In genomic region chr7:99040104-99040958, GRCh38 we compare ENCODE assay signal across 1 cellular context.
TF ChIP-seq lines count a peak whose summit lies in the region.

No MANE protein-coding gene starts in this region.

TF ChIP-seq in SK-N-SH, 30 proteins besides CTCF, POLR2A, EP300 and RAD21 (continued from another document):
- TF ChIP-seq, protein P1, sequence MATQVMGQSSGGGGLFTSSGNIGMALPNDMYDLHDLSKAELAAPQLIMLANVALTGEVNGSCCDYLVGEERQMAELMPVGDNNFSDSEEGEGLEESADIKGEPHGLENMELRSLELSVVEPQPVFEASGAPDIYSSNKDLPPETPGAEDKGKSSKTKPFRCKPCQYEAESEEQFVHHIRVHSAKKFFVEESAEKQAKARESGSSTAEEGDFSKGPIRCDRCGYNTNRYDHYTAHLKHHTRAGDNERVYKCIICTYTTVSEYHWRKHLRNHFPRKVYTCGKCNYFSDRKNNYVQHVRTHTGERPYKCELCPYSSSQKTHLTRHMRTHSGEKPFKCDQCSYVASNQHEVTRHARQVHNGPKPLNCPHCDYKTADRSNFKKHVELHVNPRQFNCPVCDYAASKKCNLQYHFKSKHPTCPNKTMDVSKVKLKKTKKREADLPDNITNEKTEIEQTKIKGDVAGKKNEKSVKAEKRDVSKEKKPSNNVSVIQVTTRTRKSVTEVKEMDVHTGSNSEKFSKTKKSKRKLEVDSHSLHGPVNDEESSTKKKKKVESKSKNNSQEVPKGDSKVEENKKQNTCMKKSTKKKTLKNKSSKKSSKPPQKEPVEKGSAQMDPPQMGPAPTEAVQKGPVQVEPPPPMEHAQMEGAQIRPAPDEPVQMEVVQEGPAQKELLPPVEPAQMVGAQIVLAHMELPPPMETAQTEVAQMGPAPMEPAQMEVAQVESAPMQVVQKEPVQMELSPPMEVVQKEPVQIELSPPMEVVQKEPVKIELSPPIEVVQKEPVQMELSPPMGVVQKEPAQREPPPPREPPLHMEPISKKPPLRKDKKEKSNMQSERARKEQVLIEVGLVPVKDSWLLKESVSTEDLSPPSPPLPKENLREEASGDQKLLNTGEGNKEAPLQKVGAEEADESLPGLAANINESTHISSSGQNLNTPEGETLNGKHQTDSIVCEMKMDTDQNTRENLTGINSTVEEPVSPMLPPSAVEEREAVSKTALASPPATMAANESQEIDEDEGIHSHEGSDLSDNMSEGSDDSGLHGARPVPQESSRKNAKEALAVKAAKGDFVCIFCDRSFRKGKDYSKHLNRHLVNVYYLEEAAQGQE (IDR thresholded peaks at IDR 0.05; ENCODE audit: low read depth, low read length), result 0 out of 2 replicates have a peak, but pooled peaks have one; percentile 12
- no peak for TF ChIP-seq YY1 (IDR thresholded peaks at IDR 0.05; ENCODE audit: low read depth)
- no peak for TF ChIP-seq GATA2 (CRISPR knock-in tag; IDR thresholded peaks at IDR 0.05)
- TF ChIP-seq ZBTB33 (IDR thresholded peaks at IDR 0.05; ENCODE audit: borderline replicate concordance, low read depth), result no peak
- TF ChIP-seq EZH2phosphoT487 (IDR thresholded peaks at IDR 0.05; ENCODE audit: borderline replicate concordance, low read depth), result no peak
- TF ChIP-seq ELF1 (IDR thresholded peaks at IDR 0.05), result no peak
- TF ChIP-seq FOXJ3 (CRISPR knock-in tag; IDR thresholded peaks at IDR 0.05), result no peak
- TF ChIP-seq NFIC (IDR thresholded peaks at IDR 0.05; ENCODE audit: borderline replicate concordance), result 0 out of 2 replicates have a peak, but pooled peaks have one; percentile 30
- TF ChIP-seq CHD2 (IDR thresholded peaks at IDR 0.05; ENCODE audit: low read length, partially characterized antibody), result peak; percentile 28
